Comparison of ENCODE assay signal across 20 cellular contexts in the genomic region with DNA sequence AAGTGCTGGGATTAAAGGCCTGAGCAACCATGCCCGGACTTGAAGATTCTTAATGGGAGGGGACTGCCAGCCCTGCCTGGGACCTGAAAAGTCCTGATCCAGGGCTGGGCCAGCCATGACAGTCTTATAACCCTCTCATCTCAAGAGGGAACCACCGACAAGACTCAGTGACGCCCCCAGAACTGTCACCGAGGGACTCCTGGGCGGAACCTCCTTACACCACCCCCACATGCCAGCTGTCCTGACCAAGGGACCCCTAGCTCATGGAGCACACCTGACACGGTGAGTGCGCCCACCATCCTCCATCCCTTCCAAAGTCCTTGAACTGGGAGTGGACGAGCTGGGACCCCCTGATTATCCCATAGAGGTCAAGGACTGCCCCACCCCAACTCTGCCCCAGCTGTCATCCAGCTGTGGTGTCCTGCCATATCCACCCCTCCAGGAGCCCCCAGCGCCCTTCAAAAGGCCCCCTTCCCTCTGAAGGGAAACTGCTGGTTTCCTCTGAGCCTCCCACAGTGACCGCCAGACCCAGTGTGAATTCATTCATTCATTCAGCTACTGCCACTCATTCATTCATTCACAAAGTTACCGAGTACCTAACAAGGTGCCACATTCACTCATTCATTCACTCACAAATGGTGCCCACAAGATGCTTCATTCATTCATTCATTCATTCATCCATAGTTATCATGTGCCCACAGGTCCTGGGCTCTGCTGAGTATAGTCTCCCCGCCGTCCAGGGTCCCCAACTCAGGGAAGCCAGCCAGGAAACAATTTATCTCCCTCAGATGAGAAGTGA. TPM values are rescaled to one million over a fixed set of nuclear protein-coding genes. Genes with fewer than 3 reads are reported as not detected.
"Had no signal": no experiment of that assay in that cellular context is flagged by ENCODE, and none has a peak within 500 bp of the region (broad histone marks: within the 10 kb centered on the region; RNA-seq: fewer than 3 reads in every experiment).

No MANE protein-coding gene starts in this region.

- H3K9me3 ChIP-seq: gastrocnemius medialis, heart left ventricle, psoas muscle, stomach, testis had no signal

- H3K36me3 Mint-ChIP-seq: natural killer cell treated with Interleukin-12 subunit alpha and Interleukin-12 subunit beta and Interleukin-15 and Interleukin-18, amount 100 ng/mL, for 72 hours had no signal

- H3K27ac ChIP-seq: gastrocnemius medialis, heart left ventricle, psoas muscle, stomach, testis had no signal

- H3K27me3 Mint-ChIP-seq: activated CD8-positive, alpha-beta memory T cell treated with anti-CD3 and anti-CD28 coated beads, Interleukin-2, amount 10 ng/mL, durations not matched to agents 7 days and 5 days; natural killer cell treated with Interleukin-12 subunit alpha and Interleukin-12 subunit beta and Interleukin-15 and Interleukin-18, amount 100 ng/mL, for 72 hours had no signal

- ATAC-seq: activated CD4-positive, CD25-positive, alpha-beta regulatory T cell treated with anti-CD3 and anti-CD28 coated beads, Interleukin-2, amount 50 U/mL, for 24 hours; activated CD8-positive, alpha-beta memory T cell treated with anti-CD3 and anti-CD28 coated beads, Interleukin-2, amount 10 ng/mL, durations not matched to agents 7 days and 5 days; gastrocnemius medialis; heart left ventricle; natural killer cell treated with Interleukin-12 subunit alpha and Interleukin-12 subunit beta and Interleukin-15 and Interleukin-18, amount 100 ng/mL, for 72 hours; psoas muscle; sciatic nerve had no signal

- H3K27ac Mint-ChIP-seq: activated CD8-positive, alpha-beta memory T cell treated with anti-CD3 and anti-CD28 coated beads, Interleukin-2, amount 10 ng/mL, durations not matched to agents 7 days and 5 days; immature natural killer cell; natural killer cell treated with Interleukin-12 subunit alpha and Interleukin-12 subunit beta and Interleukin-15 and Interleukin-18, amount 100 ng/mL, for 72 hours had no signal

- H3K27me3 ChIP-seq: gastrocnemius medialis, heart left ventricle, stomach, testis had no signal

- H3K9me3 Mint-ChIP-seq: immature natural killer cell; natural killer cell treated with Interleukin-12 subunit alpha and Interleukin-12 subunit beta and Interleukin-15 and Interleukin-18, amount 100 ng/mL, for 72 hours had no signal

- DNase-seq: activated CD4-positive, alpha-beta T cell treated with anti-CD3 and anti-CD28 coated beads, Interleukin-2, amount 50 U/mL, for 4 hours; activated CD8-positive, alpha-beta memory T cell treated with anti-CD3 and anti-CD28 coated beads, Interleukin-2, amount 10 ng/mL, durations not matched to agents 7 days and 5 days; activated gamma-delta T cell treated with Interleukin-2 at 50 U/mL for 16 hours; activated T-cell treated with anti-CD3 and anti-CD28 coated beads, Interleukin-2, amount 50 U/mL, for 48 hours; caudate nucleus; erythroblast; gastrocnemius medialis; heart left ventricle; immature natural killer cell; mesendoderm; psoas muscle; stomach; SW 1271; testis had no signal

- H3K4me3 ChIP-seq: gastrocnemius medialis, heart left ventricle, psoas muscle, stomach, testis had no signal

- FAIRE-seq: colon had no signal

- H3K4me3 Mint-ChIP-seq: activated CD8-positive, alpha-beta memory T cell treated with anti-CD3 and anti-CD28 coated beads, Interleukin-2, amount 10 ng/mL, durations not matched to agents 7 days and 5 days; natural killer cell treated with Interleukin-12 subunit alpha and Interleukin-12 subunit beta and Interleukin-15 and Interleukin-18, amount 100 ng/mL, for 72 hours had no signal

RNA-seq across cellular contexts. Expression of a gene that starts 29.6 kb away (rescaled TPM):
- total RNA-seq: activated CD8-positive, alpha-beta memory T cell treated with anti-CD3 and anti-CD28 coated beads, Interleukin-2, amount 10 ng/mL, durations not matched to agents 7 days and 5 days; gastrocnemius medialis; heart left ventricle; natural killer cell treated with Interleukin-12 subunit alpha and Interleukin-12 subunit beta and Interleukin-15 and Interleukin-18, amount 100 ng/mL, for 72 hours; osteocyte; psoas muscle; ureter had no signal
- polyA plus RNA-seq: heart left ventricle, immature natural killer cell, psoas muscle, stomach had no signal

RNA-seq across cellular contexts. Expression of a gene that starts 48.7 kb away (rescaled TPM):
- total RNA-seq: activated CD8-positive, alpha-beta memory T cell treated with anti-CD3 and anti-CD28 coated beads, Interleukin-2, amount 10 ng/mL, durations not matched to agents 7 days and 5 days; heart left ventricle; natural killer cell treated with Interleukin-12 subunit alpha and Interleukin-12 subunit beta and Interleukin-15 and Interleukin-18, amount 100 ng/mL, for 72 hours; osteocyte; sciatic nerve had no signal
- polyA plus RNA-seq: immature natural killer cell had no signal
